Comparison of ENCODE assay signal across 8 cellular contexts in the genomic region with DNA sequence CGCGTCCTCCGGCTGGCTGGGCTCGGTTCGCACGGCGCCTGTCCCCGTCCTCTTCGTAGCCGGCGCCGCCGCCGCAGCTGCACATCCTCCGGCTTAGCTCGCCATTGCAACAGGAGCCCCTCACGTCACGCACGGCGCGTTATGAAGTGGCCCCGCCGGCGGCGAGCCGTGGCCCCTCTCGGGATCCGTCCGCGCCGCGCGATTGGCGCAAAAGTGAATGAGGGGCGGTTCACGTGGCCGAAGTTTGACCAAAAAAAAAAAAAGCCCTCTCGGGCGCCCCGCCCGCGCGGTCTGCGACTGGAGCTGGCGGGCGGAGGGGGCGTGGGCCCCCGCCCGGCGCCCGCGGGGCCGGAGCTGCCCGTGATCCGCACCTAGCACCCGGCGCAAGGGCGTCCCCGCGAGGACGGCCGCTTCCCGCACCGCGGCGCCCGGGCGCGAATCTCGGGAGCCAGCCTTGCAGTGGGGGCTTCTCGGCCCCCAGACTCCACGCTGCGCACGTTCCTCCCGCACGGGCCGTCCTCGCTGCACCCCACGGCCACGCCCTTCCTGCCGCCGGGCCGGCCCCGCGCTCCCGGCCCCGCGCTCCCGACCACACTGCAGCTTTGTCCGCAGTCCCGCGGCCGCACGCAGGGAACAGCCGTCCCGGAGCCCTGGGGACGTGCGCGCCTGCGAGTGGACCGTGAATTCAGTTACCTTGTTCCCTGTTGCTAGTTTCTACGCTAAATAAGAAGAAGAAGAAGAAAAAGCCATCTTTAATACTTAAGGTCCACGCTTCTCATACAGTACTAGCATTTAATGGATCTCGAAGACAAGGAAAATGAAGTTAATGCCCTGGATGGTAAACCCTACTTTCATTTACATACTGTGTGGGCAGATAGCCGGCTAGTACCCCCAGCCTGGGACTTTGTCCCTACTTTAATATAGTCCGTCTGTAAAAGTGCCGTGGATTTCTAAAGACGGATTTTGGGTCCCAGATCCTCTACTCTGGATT. TPM values are rescaled to one million over a fixed set of nuclear protein-coding genes. Genes with fewer than 3 reads are reported as not detected.
DNase-seq lines count a peak whose midpoint lies in the region; ATAC-seq and TF ChIP-seq lines count a peak whose summit lies in the region.

A gene with protein sequence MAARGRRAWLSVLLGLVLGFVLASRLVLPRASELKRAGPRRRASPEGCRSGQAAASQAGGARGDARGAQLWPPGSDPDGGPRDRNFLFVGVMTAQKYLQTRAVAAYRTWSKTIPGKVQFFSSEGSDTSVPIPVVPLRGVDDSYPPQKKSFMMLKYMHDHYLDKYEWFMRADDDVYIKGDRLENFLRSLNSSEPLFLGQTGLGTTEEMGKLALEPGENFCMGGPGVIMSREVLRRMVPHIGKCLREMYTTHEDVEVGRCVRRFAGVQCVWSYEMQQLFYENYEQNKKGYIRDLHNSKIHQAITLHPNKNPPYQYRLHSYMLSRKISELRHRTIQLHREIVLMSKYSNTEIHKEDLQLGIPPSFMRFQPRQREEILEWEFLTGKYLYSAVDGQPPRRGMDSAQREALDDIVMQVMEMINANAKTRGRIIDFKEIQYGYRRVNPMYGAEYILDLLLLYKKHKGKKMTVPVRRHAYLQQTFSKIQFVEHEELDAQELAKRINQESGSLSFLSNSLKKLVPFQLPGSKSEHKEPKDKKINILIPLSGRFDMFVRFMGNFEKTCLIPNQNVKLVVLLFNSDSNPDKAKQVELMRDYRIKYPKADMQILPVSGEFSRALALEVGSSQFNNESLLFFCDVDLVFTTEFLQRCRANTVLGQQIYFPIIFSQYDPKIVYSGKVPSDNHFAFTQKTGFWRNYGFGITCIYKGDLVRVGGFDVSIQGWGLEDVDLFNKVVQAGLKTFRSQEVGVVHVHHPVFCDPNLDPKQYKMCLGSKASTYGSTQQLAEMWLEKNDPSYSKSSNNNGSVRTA (minus strand): TSS at position 219 of the 991 bp plus-strand sequence. CDS start 592 bp downstream, outside the sequence.

- peak within 1 kb of the TSS; percentile 91 for H3K18ac ChIP-seq in neuronal stem cell (ENCODE audit: low read length)

- peak within 1 kb of the TSS; percentile 42 for H3K14ac ChIP-seq in neuronal stem cell (ENCODE audit: low read length)

- no peak within 1 kb of the TSS for H2BK5ac ChIP-seq in neuronal stem cell (ENCODE audit: low read length)

- H4K8ac ChIP-seq in neuronal stem cell (ENCODE audit: low read depth, low read length) = no peak within 1 kb of the TSS

- no peak within 1 kb of the TSS for H2BK12ac ChIP-seq in neuronal stem cell (ENCODE audit: low read length)

- DNase-seq in ELF-1 (ENCODE audit: low read depth, low spot score) = peak; percentile 86
- peak; percentile 92 to 95 for DNase-seq in SJCRH30
- peak; percentile 82 for DNase-seq in activated gamma-delta T cell treated with anti-CD3 and anti-CD28 coated beads, Interleukin-2, amount 50 U/mL, for 16 hours (ENCODE audit: low read depth)
- DNase-seq in foreskin keratinocyte = peak; percentile 63 to 79
- peak; percentile 74 for DNase-seq in neuronal stem cell (ENCODE audit: low spot score)

- H3K27ac ChIP-seq in KMS-11 (peak within 1 kb of the TSS; percentile 52), SJCRH30 (peak within 1 kb of the TSS; percentile 85), foreskin keratinocyte (peak within 1 kb of the TSS; percentile 1), neuronal stem cell (replicated peaks; ENCODE audit: low read length) (no peak within 1 kb of the TSS), subcutaneous abdominal adipose tissue (ENCODE audit: low read depth, low read length) (peak within 1 kb of the TSS; percentile 65)

- no CpG with 5 or more reads among the region's 108 CpGs for WGBS in neuronal stem cell (ENCODE audit: extremely low coverage in 2 of 2, insufficient read length in 2 of 2, insufficient replicate concordance in 1 of 2), 2 donors

- H3K27me3 ChIP-seq in KMS-11 (ENCODE audit: insufficient read depth, low read depth) (no peaks in the 10 kb centered on the region), SJCRH30 (no peaks in the 10 kb centered on the region), foreskin keratinocyte (no peaks in the 10 kb centered on the region), neuronal stem cell (ENCODE audit: control insufficient read depth in 3 of 3, insufficient read depth in 3 of 3, low read depth in 1 of 3, low read length in 3 of 3) (no peaks in the 10 kb centered on the region), subcutaneous abdominal adipose tissue (ENCODE audit: control insufficient read depth in 5 of 5, insufficient read depth in 4 of 5, low read length in 5 of 5) (no peaks in the 10 kb centered on the region)

- H3K9me3 ChIP-seq in SJCRH30 (replicated peaks) = no peaks in the 10 kb centered on the region
- no peaks in the 10 kb centered on the region for H3K9me3 ChIP-seq in neuronal stem cell (replicated peaks in 1 of 2; ENCODE audit: control insufficient read depth in 2 of 2, insufficient read depth in 1 of 2, low read depth in 1 of 2, low read length in 2 of 2)
- no peaks in the 10 kb centered on the region for H3K9me3 ChIP-seq in subcutaneous abdominal adipose tissue (ENCODE audit: control insufficient read depth in 5 of 5, low read length in 5 of 5)

- peaks cover 45% of the 10 kb centered on the region for H3K4me1 ChIP-seq in KMS-11 (ENCODE audit: low read depth, poor library complexity, severe bottlenecking)
- H3K4me1 ChIP-seq in SJCRH30 = peaks cover 17% of the 10 kb centered on the region
- peaks cover 11% of the 10 kb centered on the region for H3K4me1 ChIP-seq in foreskin keratinocyte
- H3K4me1 ChIP-seq in neuronal stem cell (ENCODE audit: control insufficient read depth in 2 of 2, insufficient read depth in 1 of 2, low read depth in 1 of 2, low read length in 2 of 2) = peaks cover 9 to 10% of the 10 kb centered on the region in 2 donors
- H3K4me1 ChIP-seq in subcutaneous abdominal adipose tissue (ENCODE audit: control insufficient read depth in 5 of 5, insufficient read depth in 5 of 5, low read length in 5 of 5) = peaks cover 6 to 36% (median 27%) of the 10 kb centered on the region in 5 donors

- H2BK120ac ChIP-seq in neuronal stem cell (ENCODE audit: low read depth, low read length) = no peak within 1 kb of the TSS

- no peak within 1 kb of the TSS for H4K91ac ChIP-seq in neuronal stem cell (ENCODE audit: low read depth, low read length, poor library complexity)

- H3K4me3 ChIP-seq in KMS-11 (IDR thresholded peaks at IDR 0.05; ENCODE audit: insufficient read depth, low read depth, low read length) (no peak within 1 kb of the TSS), SJCRH30 (peak within 1 kb of the TSS; percentile 88), neuronal stem cell (ENCODE audit: low read length in 2 of 2) (peak within 1 kb of the TSS; percentile 88 to 98), subcutaneous abdominal adipose tissue (ENCODE audit: low read depth in 1 of 5, low read length in 5 of 5) (peak within 1 kb of the TSS; percentile 75 to 87 (median 86))

- ATAC-seq in GM21737 (IDR thresholded peaks at IDR 0.05; ENCODE audit: unreplicated experiment) = peak; percentile 65
- ATAC-seq in foreskin keratinocyte = peak; percentile 63

- peak within 1 kb of the TSS; percentile 94 for H3K23ac ChIP-seq in neuronal stem cell (ENCODE audit: low read depth, low read length, poor library complexity)

- H3K79me2 ChIP-seq in KMS-11 (ENCODE audit: insufficient read depth, low read depth) = peaks cover 50% of the 10 kb centered on the region

- H3K36me3 ChIP-seq in KMS-11 (ENCODE audit: insufficient read depth) (peaks cover 12% of the 10 kb centered on the region; the same call in 1 of the 2 replicates), SJCRH30 (peaks cover 8% of the 10 kb centered on the region), neuronal stem cell (replicated peaks in 1 of 2; ENCODE audit: control insufficient read depth in 2 of 2, insufficient read depth in 2 of 2, low read length in 2 of 2) (peaks cover 2 to 18% of the 10 kb centered on the region in 2 donors), subcutaneous abdominal adipose tissue (ENCODE audit: control insufficient read depth in 5 of 5, insufficient read depth in 5 of 5, low read length in 5 of 5) (peaks cover 0 to 4% (median 0%) of the 10 kb centered on the region in 5 donors)

- H3K9ac ChIP-seq in KMS-11 (peak within 1 kb of the TSS; percentile 77), neuronal stem cell (ENCODE audit: low read depth, low read length, poor library complexity) (peak within 1 kb of the TSS; percentile 98), subcutaneous abdominal adipose tissue (ENCODE audit: low read length in 5 of 5) (peak within 1 kb of the TSS in 4 of 5 donors; percentile 66 to 83 (median 81))

- H2AK5ac ChIP-seq in neuronal stem cell (ENCODE audit: low read depth, low read length) = no peak within 1 kb of the TSS

- H3K4me2 ChIP-seq in KMS-11 (peak within 1 kb of the TSS; percentile 88), neuronal stem cell (ENCODE audit: insufficient read depth, low read length, poor library complexity, severe bottlenecking) (peak within 1 kb of the TSS; percentile 82)

- H2AFZ ChIP-seq in KMS-11 (ENCODE audit: low read depth) (peak within 1 kb of the TSS; percentile 53), neuronal stem cell (ENCODE audit: low read length) (peak within 1 kb of the TSS; percentile 91)

- H2BK15ac ChIP-seq in neuronal stem cell (ENCODE audit: low read length) = peak within 1 kb of the TSS; percentile 12

- TF ChIP-seq CTCF in KMS-11 (conservative IDR thresholded peaks at IDR 0.05; ENCODE audit: low read depth, low read length) = no peak
- TF ChIP-seq CTCF in foreskin keratinocyte (conservative IDR thresholded peaks at IDR 0.05) = peak; percentile 35

- peaks cover 6% of the 10 kb centered on the region for H3K79me1 ChIP-seq in neuronal stem cell (ENCODE audit: low read depth, low read length)

- no peak within 1 kb of the TSS for H3K4ac ChIP-seq in neuronal stem cell (ENCODE audit: low read length)

- 0 out of 2 replicates have a peak, but pooled peaks cover 20% of the 10 kb centered on the region for H4K20me1 ChIP-seq in KMS-11 (ENCODE audit: insufficient read depth)

RNA-seq across cellular contexts. Expression of the gene that starts here (rescaled TPM):
- total RNA-seq in SJCRH30 (2014; rRNA removed; shearing (Covaris generic)) = 82.3 and 87.1 TPM in 2 replicates
- 31.1 and 33.2 TPM in 2 replicates for total RNA-seq in foreskin keratinocyte
- 9.2 and 11.8 TPM in 2 replicates for polyA plus RNA-seq in foreskin keratinocyte
- 21.2 TPM for polyA plus RNA-seq in neuronal stem cell (2013, experiment 1 of 2)
- polyA plus RNA-seq in neuronal stem cell (2013, experiment 2 of 2) = 19.4 TPM
